Comparison of ENCODE assay signal across 15 cellular contexts in genomic region chr15:28105224-28105791, GRCh38.
DNase-seq lines count a peak whose midpoint lies in the region; ATAC-seq and TF ChIP-seq lines count a peak whose summit lies in the region.
"Had no signal": no experiment of that assay in that cellular context is flagged by ENCODE, and none has a peak within 500 bp of the region (broad histone marks: within the 10 kb centered on the region; RNA-seq: fewer than 3 reads in every experiment).

No MANE protein-coding gene starts in this region.

- H3K36me3 Mint-ChIP-seq in activated naive CD4-positive, alpha-beta T cell treated with anti-CD3 and anti-CD28 coated beads, Interleukin-2, amount 10 ng/mL, durations not matched to agents 7 days and 5 days: peaks cover 1% of the 10 kb centered on the region
- peaks cover 5% of the 10 kb centered on the region for H3K36me3 Mint-ChIP-seq in memory B cell
- no peaks in the 10 kb centered on the region for H3K36me3 Mint-ChIP-seq in stimulated activated effector memory CD8-positive, alpha-beta T cell treated with anti-CD3 and anti-CD28 coated beads, Interleukin-12 subunit alpha, Interleukin-12 subunit beta, amount 100 ng/mL, for 72 hours

- no peak for ATAC-seq in RWPE2 (ENCODE audit: low read depth)
- ATAC-seq in memory B cell (ENCODE audit: low read depth): no peak
- ATAC-seq in stimulated activated effector memory CD8-positive, alpha-beta T cell treated with anti-CD3 and anti-CD28 coated beads, Interleukin-12 subunit alpha, Interleukin-12 subunit beta, amount 100 ng/mL, for 72 hours: no peak
- no peak for ATAC-seq in GM21825 (IDR thresholded peaks at IDR 0.05; ENCODE audit: unreplicated experiment)
- ATAC-seq: left lobe of liver had no signal

- H3K4me1 ChIP-seq in RWPE2 (ENCODE audit: insufficient read depth, poor library complexity, severe bottlenecking): no peaks in the 10 kb centered on the region

- H3K27me3 Mint-ChIP-seq in activated naive CD4-positive, alpha-beta T cell treated with anti-CD3 and anti-CD28 coated beads, Interleukin-2, amount 10 ng/mL, durations not matched to agents 7 days and 5 days: peaks cover 75% of the 10 kb centered on the region
- peaks cover 26% of the 10 kb centered on the region for H3K27me3 Mint-ChIP-seq in memory B cell

- no peaks in the 10 kb centered on the region for H3K9me3 ChIP-seq in RWPE2 (ENCODE audit: severe bottlenecking)
- H3K9me3 ChIP-seq: vagina had no signal

- no peak overlapping the region for H3K27ac Mint-ChIP-seq in activated naive CD4-positive, alpha-beta T cell treated with anti-CD3 and anti-CD28 coated beads, Interleukin-2, amount 10 ng/mL, durations not matched to agents 7 days and 5 days
- H3K27ac Mint-ChIP-seq in memory B cell: no peak overlapping the region
- no peak overlapping the region for H3K27ac Mint-ChIP-seq in stimulated activated effector memory CD8-positive, alpha-beta T cell treated with anti-CD3 and anti-CD28 coated beads, Interleukin-12 subunit alpha, Interleukin-12 subunit beta, amount 100 ng/mL, for 72 hours

- in situ Hi-C loops in GM13977 (cut with MboI; ENCODE audit: low pct_unique_long_range_greater_than_20kb, low sequenced_read_pairs, unreplicated experiment): no loop called here

- H3K4me3 Mint-ChIP-seq in activated naive CD4-positive, alpha-beta T cell treated with anti-CD3 and anti-CD28 coated beads, Interleukin-2, amount 10 ng/mL, durations not matched to agents 7 days and 5 days: no peak overlapping the region
- H3K4me3 Mint-ChIP-seq in memory B cell: peak overlapping the region; percentile 46
- peak overlapping the region; percentile 71 for H3K4me3 Mint-ChIP-seq in stimulated activated effector memory CD8-positive, alpha-beta T cell treated with anti-CD3 and anti-CD28 coated beads, Interleukin-12 subunit alpha, Interleukin-12 subunit beta, amount 100 ng/mL, for 72 hours

- H3K4me1 Mint-ChIP-seq in activated naive CD4-positive, alpha-beta T cell treated with anti-CD3 and anti-CD28 coated beads, Interleukin-2, amount 10 ng/mL, durations not matched to agents 7 days and 5 days: peaks cover 16% of the 10 kb centered on the region
- peaks cover 21% of the 10 kb centered on the region for H3K4me1 Mint-ChIP-seq in memory B cell
- peaks cover 24% of the 10 kb centered on the region for H3K4me1 Mint-ChIP-seq in stimulated activated effector memory CD8-positive, alpha-beta T cell treated with anti-CD3 and anti-CD28 coated beads, Interleukin-12 subunit alpha, Interleukin-12 subunit beta, amount 100 ng/mL, for 72 hours

- CTCF ChIA-PET in activated naive CD4-positive, alpha-beta T cell treated with anti-CD3 and anti-CD28 coated beads, Interleukin-2, amount 10 ng/mL, durations not matched to agents 7 days and 5 days (lab: Charles Lee): no interaction called here

- H3K36me3 ChIP-seq in RWPE2 (ENCODE audit: low read depth): no peaks in the 10 kb centered on the region
- H3K36me3 ChIP-seq: vagina had no signal

- peak; percentile 1 for DNase-seq in activated naive CD4-positive, alpha-beta T cell treated with anti-CD3 and anti-CD28 coated beads, Interleukin-2, amount 10 ng/mL, durations not matched to agents 7 days and 5 days
- DNase-seq in activated naive CD4-positive, alpha-beta T cell treated with anti-CD3 and anti-CD28 coated beads, Interleukin-2, amount 50 U/mL, for 16 hours: no peak
- DNase-seq in RWPE2 (ENCODE audit: low spot score) (peak; percentile 65), memory B cell (ENCODE audit: low spot score in 2 of 2) (no peak), GM13977 (ENCODE audit: low spot score) (no peak), NCI-H2029 treated with DMSO at 0.1 percent for 48 hours (lab: John Stamatoyannopoulos, UW) (no peak)
- DNase-seq in stimulated activated effector memory CD8-positive, alpha-beta T cell treated with anti-CD3 and anti-CD28 coated beads, Interleukin-12 subunit alpha, Interleukin-12 subunit beta, amount 100 ng/mL, for 72 hours (ENCODE audit: low spot score in 2 of 2): no peak
- DNase-seq: activated gamma-delta T cell treated with Interleukin-2 at 50 U/mL for 16 hours, C1 segment of cervical spinal cord, NCI-H1417, NCI-H2107, NCI-H510A had no signal

- peaks cover 16% of the 10 kb centered on the region for H3K27me3 ChIP-seq in RWPE2 (ENCODE audit: insufficient read depth, poor library complexity, severe bottlenecking)
- H3K27me3 ChIP-seq: vagina had no signal

- TF ChIP-seq CTCF in RWPE2 (IDR thresholded peaks at IDR 0.05; ENCODE audit: poor library complexity, severe bottlenecking) (no peak), GM13977 (IDR thresholded peaks at IDR 0.05; ENCODE audit: extremely low read depth, insufficient read depth, missing control alignments) (no peak)

- H3K4me3 ChIP-seq in RWPE2 (ENCODE audit: severe bottlenecking): no peak overlapping the region

- no peak overlapping the region for H3K27ac ChIP-seq in RWPE2 (ENCODE audit: poor library complexity, severe bottlenecking)
- H3K27ac ChIP-seq: vagina had no signal

- no peaks in the 10 kb centered on the region for H3K9me3 Mint-ChIP-seq in activated naive CD4-positive, alpha-beta T cell treated with anti-CD3 and anti-CD28 coated beads, Interleukin-2, amount 10 ng/mL, durations not matched to agents 7 days and 5 days
- H3K9me3 Mint-ChIP-seq in memory B cell: no peaks in the 10 kb centered on the region
- H3K9me3 Mint-ChIP-seq in stimulated activated effector memory CD8-positive, alpha-beta T cell treated with anti-CD3 and anti-CD28 coated beads, Interleukin-12 subunit alpha, Interleukin-12 subunit beta, amount 100 ng/mL, for 72 hours: no peaks in the 10 kb centered on the region

Comparison
In these comparisons a context has a peak if more than half of its experiments do, and no peak if none do; other contexts are left out.
1. DNase-seq: peak in activated naive CD4-positive, alpha-beta T cell treated with anti-CD3 and anti-CD28 coated beads, Interleukin-2, amount 10 ng/mL, durations not matched to agents 7 days and 5 days (single experiment) and RWPE2 (single experiment); none in activated naive CD4-positive, alpha-beta T cell treated with anti-CD3 and anti-CD28 coated beads, Interleukin-2, amount 50 U/mL, for 16 hours (single experiment), memory B cell (0 of 2), stimulated activated effector memory CD8-positive, alpha-beta T cell treated with anti-CD3 and anti-CD28 coated beads, Interleukin-12 subunit alpha, Interleukin-12 subunit beta, amount 100 ng/mL, for 72 hours (0 of 2), GM13977 (single experiment) and NCI-H2029 treated with DMSO at 0.1 percent for 48 hours (single experiment).